Comparison of ENCODE assay signal across 20 cellular contexts in genomic region chr4:175238827-175239517, GRCh38.
DNase-seq lines count a peak whose midpoint lies in the region; ATAC-seq, FAIRE-seq and TF ChIP-seq lines count a peak whose summit lies in the region.
"Had no signal": no experiment of that assay in that cellular context is flagged by ENCODE, and none has a peak within 500 bp of the region (broad histone marks: within the 10 kb centered on the region; RNA-seq: fewer than 3 reads in every experiment).

No MANE protein-coding gene starts in this region.

- H3K4me3 ChIP-seq in Panc1 (ENCODE audit: low read depth in 2 of 2, low read length in 2 of 2), result no peak overlapping the region
- H3K4me3 ChIP-seq in fibroblast of villous mesenchyme (ENCODE audit: low read depth, low read length), result no peak overlapping the region
- no peak overlapping the region for H3K4me3 ChIP-seq in tibial artery
- H3K4me3 ChIP-seq: Peyer's patch had no signal

- H3K36me3 ChIP-seq in Panc1 (ENCODE audit: control insufficient read depth, insufficient read depth, low read length), result no peaks in the 10 kb centered on the region
- H3K36me3 ChIP-seq in tibial artery, result no peaks in the 10 kb centered on the region
- H3K36me3 ChIP-seq: Peyer's patch had no signal

- peak; percentile 68 for DNase-seq in DMS53 treated with DMSO at 0.1 percent for 48 hours (lab: John Stamatoyannopoulos, UW; ENCODE audit: unreplicated experiment)
- peak; percentile 41 for DNase-seq in Panc1 (ENCODE audit: low read depth, low spot score)
- DNase-seq in fibroblast of villous mesenchyme (ENCODE audit: low read depth), result peak; percentile 1
- no peak for DNase-seq in tibial artery
- DNase-seq in NCI-H2081 treated with DMSO at 0.1 percent for 48 hours (lab: John Stamatoyannopoulos, UW), result no peak
- DNase-seq: ACHN, AML-193, COR-L47, DMS79 treated with DMSO at 0.1 percent for 48 hours, GDM1, IMR-90, NCI-H187 treated with DMSO at 0.1 percent for 48 hours, NCI-H2171 treated with DMSO at 0.1 percent for 48 hours, NCI-H524, Peyer's patch, Right ventricle myocardium superior had no signal

- no peak for TF ChIP-seq CTCF in Panc1 (IDR thresholded peaks at IDR 0.05)
- no peak for TF ChIP-seq CTCF in fibroblast of villous mesenchyme (IDR thresholded peaks at IDR 0.05; ENCODE audit: insufficient read depth, low read depth, low read length)
- no peak for TF ChIP-seq CTCF in tibial artery (IDR thresholded peaks at IDR 0.05)

- no peaks in the 10 kb centered on the region for H3K4me1 ChIP-seq in Panc1 (ENCODE audit: control insufficient read depth, insufficient read depth, low read length)
- H3K4me1 ChIP-seq in tibial artery, result no peaks in the 10 kb centered on the region
- H3K4me1 ChIP-seq: Peyer's patch had no signal

- intact Hi-C loops in Panc1 (cut with micrococcal nuclease; ENCODE audit: unreplicated experiment) (no loop called here), tibial artery (cut with DNase I; ENCODE audit: low total_unique reads) (no loop called here)

- H3K27me3 ChIP-seq in Panc1 (ENCODE audit: control insufficient read depth, insufficient read depth, low read length) (no peaks in the 10 kb centered on the region), tibial artery (no peaks in the 10 kb centered on the region)
- H3K27me3 ChIP-seq: Peyer's patch had no signal

- ATAC-seq in Panc1 (no peak), GM21515 (IDR thresholded peaks at IDR 0.05; ENCODE audit: unreplicated experiment) (no peak), HG02763 (IDR thresholded peaks at IDR 0.05; ENCODE audit: unreplicated experiment) (no peak)

- FAIRE-seq in A204.1 (lab: Jason Lieb, UNC), result peak; percentile 44
- FAIRE-seq: H1 had no signal

- CTCF ChIA-PET in Panc1 (lab: Charles Lee), result no interaction called here

- in situ Hi-C loops in Panc1 (cut with HindIII; ENCODE audit: low pct_unique_long_range_greater_than_20kb, low sequenced_read_pairs), result no loop called here

- H3K27ac ChIP-seq in Panc1 (ENCODE audit: low read length) (no peak overlapping the region), tibial artery (no peak overlapping the region)
- H3K27ac ChIP-seq: Peyer's patch had no signal

- H3K9me3 ChIP-seq in Panc1 (ENCODE audit: control insufficient read depth, insufficient read depth, low read depth, low read length) (no peaks in the 10 kb centered on the region), tibial artery (no peaks in the 10 kb centered on the region)
- H3K9me3 ChIP-seq: Peyer's patch had no signal

- BruUV-seq in Panc1 (replicated peaks; lab: Mats Ljungman, UMichigan), result no TSS peak

- POLR2A ChIA-PET in Panc1 (lab: Charles Lee), result no interaction called here

Comparison
In these comparisons a context has a peak if more than half of its experiments do, and no peak if none do; other contexts are left out.
1. DNase-seq: peak in DMS53 treated with DMSO at 0.1 percent for 48 hours (single experiment), Panc1 (single experiment) and fibroblast of villous mesenchyme (single experiment); none in tibial artery (0 of 2) and NCI-H2081 treated with DMSO at 0.1 percent for 48 hours (single experiment).